Comparison of ENCODE assay signal across 12 cellular contexts in the genomic region with DNA sequence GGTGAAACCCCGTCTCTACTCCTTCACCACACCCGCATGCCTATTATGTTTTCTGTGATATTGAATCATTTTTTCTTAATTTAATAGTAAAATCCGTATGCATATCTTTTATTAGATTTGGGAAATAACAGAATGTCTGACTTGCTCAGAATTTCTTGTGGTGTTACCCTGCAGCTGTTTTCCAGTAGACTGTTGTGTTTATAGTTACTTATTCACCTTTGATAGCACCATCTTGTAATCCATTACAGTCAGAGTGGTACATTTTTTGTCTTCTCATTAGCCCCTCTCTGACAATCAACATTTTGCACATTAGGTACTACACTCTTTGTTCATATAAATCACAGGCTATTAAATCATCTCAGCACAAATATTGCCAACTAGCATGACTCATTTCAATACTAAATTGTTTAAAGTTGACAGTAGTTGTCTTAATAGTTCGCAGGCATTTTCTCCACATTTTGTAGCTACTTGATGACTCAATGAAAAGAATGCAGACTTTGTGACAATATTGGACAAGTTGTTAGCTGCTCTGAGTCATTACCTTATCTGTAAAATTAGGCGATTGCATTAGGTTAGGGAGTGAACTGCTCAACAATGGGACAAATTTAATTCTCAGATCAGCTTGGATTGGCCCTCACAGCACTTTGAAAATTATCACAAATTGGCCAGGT. TPM values are rescaled to one million over a fixed set of nuclear protein-coding genes. Genes with fewer than 3 reads are reported as not detected.
A peak's percentile ranks its signal among the peaks of the same experiment; 100 is the strongest.
DNase-seq lines count a peak whose midpoint lies in the region; ATAC-seq, FAIRE-seq and TF ChIP-seq lines count a peak whose summit lies in the region.
"Had no signal": no experiment of that assay in that cellular context is flagged by ENCODE, and none has a peak within 500 bp of the region (broad histone marks: within the 10 kb centered on the region; RNA-seq: fewer than 3 reads in every experiment).

No MANE protein-coding gene starts in this region.

- no peak for TF ChIP-seq CTCF in body of pancreas (IDR thresholded peaks at IDR 0.05)

- H3K27ac ChIP-seq in body of pancreas (peak overlapping the region; percentile 29 to 67 (median 44)), aorta (ENCODE audit: low read depth in 1 of 2, low read length in 2 of 2) (no peak overlapping the region)

- TF ChIP-seq POLR2A in body of pancreas (IDR thresholded peaks at IDR 0.05), result no peak

- H3K27me3 ChIP-seq in body of pancreas (no peaks in the 10 kb centered on the region), aorta (ENCODE audit: control insufficient read depth in 1 of 2, insufficient read depth in 2 of 2, low read length in 1 of 2) (no peaks in the 10 kb centered on the region)

- H3K4me3 ChIP-seq in body of pancreas (no peak overlapping the region), aorta (ENCODE audit: low read length in 2 of 2) (no peak overlapping the region)

- FAIRE-seq in islet of Langerhans (lab: Jason Lieb, UNC), result peak; percentile 91

- H3K36me3 ChIP-seq in body of pancreas (replicated peaks in 1 of 2; ENCODE audit: insufficient read depth in 1 of 2, low read depth in 2 of 2) (no peaks in the 10 kb centered on the region), aorta (ENCODE audit: control insufficient read depth in 1 of 2, insufficient read depth in 2 of 2, low read length in 1 of 2) (no peaks in the 10 kb centered on the region)

- H3K9me3 ChIP-seq in body of pancreas, result no peaks in the 10 kb centered on the region
- no peaks in the 10 kb centered on the region for H3K9me3 ChIP-seq in aorta (ENCODE audit: control insufficient read depth, low read length)

- H3K4me1 ChIP-seq in body of pancreas, result peaks cover 45% of the 10 kb centered on the region
- H3K4me1 ChIP-seq in aorta (ENCODE audit: control insufficient read depth in 1 of 2, insufficient read depth in 2 of 2, low read length in 2 of 2), result no peaks in the 10 kb centered on the region

- 51 to 54% methylated on average over 5 of the region's 5 CpGs for WGBS in body of pancreas, 2 donors
- WGBS in aorta, 2 donors, result 44 to 45% methylated on average over 5 of the region's 5 CpGs

- DNase-seq in HPDE6-E6E7 (ENCODE audit: extremely low spot score) (peak; percentile 60), body of pancreas (peak in 1 of 4 donors; percentile 30), aorta (no peak), T-helper 9 cell (no peak)
- DNase-seq in stimulated activated naive CD4-positive, alpha-beta T cell treated with Interleukin-2 at 50 U/mL for 16 hours (lab: John Stamatoyannopoulos, UW), result no peak
- DNase-seq: activated B cell treated with CpG ODN at 0.5 μM for 24 hours; activated naive CD4-positive, alpha-beta T cell treated with anti-CD3 and anti-CD28 coated beads, Interleukin-2, amount 10 ng/mL, durations not matched to agents 7 days and 5 days; glutamatergic neuron; NCI-H1092 had no signal

- intact Hi-C loops in body of pancreas (cut with DNase I), result no loop called here
- intact Hi-C loops in aorta (cut with DNase I), result no loop called here

- peak; percentile 84 for ATAC-seq in body of pancreas
- peak; percentile 59 for ATAC-seq in aorta (ENCODE audit: low FRiP score)
- no peak for ATAC-seq in HG03039 (IDR thresholded peaks at IDR 0.05; ENCODE audit: unreplicated experiment)

RNA-seq across cellular contexts. Expression of a gene that starts 17.8 kb away (rescaled TPM):
- total RNA-seq in body of pancreas, result 10 to 100 TPM; 19.5 to 26.7 TPM
- total RNA-seq in aorta, result under 1 TPM; 0.21 to 0.45 TPM
- 1 to 10 TPM in 1 of 2 donors, under 1 TPM in 1; 0.63 to 6.7 TPM for polyA plus RNA-seq in aorta
- total RNA-seq: activated B cell treated with CpG ODN at 0.5 μM for 24 hours, neural crest cell had no signal

Comparison
In these comparisons a context has a peak if more than half of its experiments do, and no peak if none do; other contexts are left out.
1. H3K27ac ChIP-seq: peak in body of pancreas (4 of 4); none in aorta (0 of 2).
2. RNA of a gene that starts 17.8 kb away (total RNA-seq): 19.5 to 26.7 TPM in body of pancreas; 0.21 to 0.45 TPM in aorta; every median in the first group is over 10 times any median in the second.